1 cellular context compared by ENCODE assay signal in the genomic region with DNA sequence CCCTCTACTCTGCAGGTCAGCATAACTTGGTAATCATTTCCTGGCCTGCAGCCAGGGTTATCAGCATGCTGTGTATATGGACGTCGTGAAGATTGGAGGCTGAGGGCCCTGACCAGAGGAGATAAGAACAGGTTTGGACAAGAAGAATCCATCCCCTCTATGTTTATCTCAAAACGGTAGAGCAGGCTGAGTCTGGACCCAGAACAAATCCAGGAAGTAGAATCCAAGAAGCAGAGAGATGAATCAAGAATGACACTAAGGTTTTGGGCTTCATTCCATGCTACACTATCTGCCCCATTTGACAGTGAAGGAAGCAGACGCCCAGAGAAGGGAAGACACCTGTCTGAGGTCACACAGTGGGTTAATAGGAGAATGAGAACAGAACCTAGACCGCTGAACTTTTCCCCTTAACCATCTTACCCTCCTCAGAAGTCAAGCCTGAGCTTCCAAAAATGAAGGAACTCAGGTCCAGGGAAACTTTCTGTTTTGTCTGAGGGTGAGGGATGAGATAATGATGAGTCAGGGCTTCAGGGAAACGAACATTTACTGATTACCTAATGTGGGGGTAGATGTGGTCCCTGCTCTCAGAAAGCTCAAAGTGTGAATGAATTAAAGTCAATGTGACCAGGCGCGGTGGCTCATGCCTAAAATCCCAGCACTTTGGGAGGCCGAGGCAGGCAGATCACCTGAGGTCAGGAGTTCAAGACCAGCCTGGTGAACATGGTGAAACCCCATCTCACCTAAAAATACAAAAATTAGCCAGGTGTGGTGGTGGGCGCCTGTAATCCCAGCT.
TF ChIP-seq lines count a peak whose summit lies in the region.

No MANE protein-coding gene starts in this region.

TF ChIP-seq in IMR-90, 13 proteins besides CTCF, POLR2A, EP300 and RAD21:
- TF ChIP-seq CEBPB (IDR thresholded peaks at IDR 0.05; ENCODE audit: low read depth, low read length) = peak; percentile 52; the same call in 1 of the 2 replicates
- TF ChIP-seq MAFK (IDR thresholded peaks at IDR 0.05; ENCODE audit: low read depth, low read length) = peak; percentile 96
- TF ChIP-seq FOS (IDR thresholded peaks at IDR 0.05; ENCODE audit: low read depth, low read length) = no peak; the same call in 1 of the 2 replicates
